In genomic region chr1:173364827-173365226, GRCh38 we compare ENCODE assay signal across 34 cellular contexts.
"Had no signal": no experiment of that assay in that cellular context is flagged by ENCODE, and none has a peak within 500 bp of the region (broad histone marks: within the 10 kb centered on the region; RNA-seq: fewer than 3 reads in every experiment).

No MANE protein-coding gene starts in this region.

- H3K36me3 ChIP-seq: ascending aorta, cardiac muscle cell had no signal

- H3K27ac ChIP-seq: ascending aorta, cardiac muscle cell, KMS-11, PC-9, RWPE1 had no signal

- ATAC-seq: activated CD4-positive, alpha-beta T cell treated with anti-CD3 and anti-CD28 coated beads for 36 hours; activated CD4-positive, CD25-positive, alpha-beta regulatory T cell treated with anti-CD3 and anti-CD28 coated beads, Interleukin-2, amount 50 U/mL, for 24 hours; activated CD8-positive, alpha-beta memory T cell treated with anti-CD3 and anti-CD28 coated beads, Interleukin-2, amount 10 ng/mL, durations not matched to agents 7 days and 5 days; Right ventricle myocardium inferior had no signal

- H3K4me3 Mint-ChIP-seq: activated CD4-positive, alpha-beta memory T cell treated with anti-CD3 and anti-CD28 coated beads for 36 hours; activated CD4-positive, alpha-beta T cell treated with anti-CD3 and anti-CD28 coated beads for 36 hours; activated CD8-positive, alpha-beta memory T cell treated with anti-CD3 and anti-CD28 coated beads, Interleukin-2, amount 10 ng/mL, durations not matched to agents 7 days and 5 days; activated naive CD8-positive, alpha-beta T cell treated with anti-CD3 and anti-CD28 coated beads for 36 hours; central memory CD8-positive, alpha-beta T cell had no signal

- H3K9me3 ChIP-seq: ascending aorta had no signal

- H3K27ac Mint-ChIP-seq: activated CD4-positive, alpha-beta memory T cell treated with anti-CD3 and anti-CD28 coated beads for 36 hours; activated CD4-positive, alpha-beta T cell treated with anti-CD3 and anti-CD28 coated beads for 36 hours; activated CD8-positive, alpha-beta memory T cell treated with anti-CD3 and anti-CD28 coated beads, Interleukin-2, amount 10 ng/mL, durations not matched to agents 7 days and 5 days; activated naive CD8-positive, alpha-beta T cell treated with anti-CD3 and anti-CD28 coated beads for 36 hours had no signal

- H3K27me3 Mint-ChIP-seq: activated CD4-positive, alpha-beta memory T cell treated with anti-CD3 and anti-CD28 coated beads for 36 hours; activated CD4-positive, alpha-beta T cell treated with anti-CD3 and anti-CD28 coated beads for 36 hours; activated CD8-positive, alpha-beta memory T cell treated with anti-CD3 and anti-CD28 coated beads, Interleukin-2, amount 10 ng/mL, durations not matched to agents 7 days and 5 days; activated naive CD8-positive, alpha-beta T cell treated with anti-CD3 and anti-CD28 coated beads for 36 hours; central memory CD8-positive, alpha-beta T cell had no signal

- DNase-seq: activated CD4-positive, alpha-beta memory T cell treated with anti-CD3 and anti-CD28 coated beads for 36 hours; activated CD4-positive, alpha-beta T cell treated with anti-CD3 and anti-CD28 coated beads for 36 hours; activated CD4-positive, alpha-beta T cell treated with anti-CD3 and anti-CD28 coated beads, Interleukin-2, amount 50 U/mL, for 1 hour; activated CD8-positive, alpha-beta memory T cell treated with anti-CD3 and anti-CD28 coated beads for 24 hours; activated CD8-positive, alpha-beta memory T cell treated with anti-CD3 and anti-CD28 coated beads, Interleukin-2, amount 10 ng/mL, durations not matched to agents 7 days and 5 days; activated CD8-positive, alpha-beta memory T cell treated with anti-CD3 and anti-CD28 coated beads, Interleukin-2, amount 50 U/mL, for 48 hours; activated effector memory CD4-positive, alpha-beta T cell treated with anti-CD3 and anti-CD28 coated beads, Interleukin-2, amount 50 U/mL, for 16 hours; activated naive CD4-positive, alpha-beta T cell; activated naive CD4-positive, alpha-beta T cell treated with anti-CD3 and anti-CD28 coated beads, Interleukin-2, amount 50 U/mL, for 16 hours; activated naive CD8-positive, alpha-beta T cell treated with anti-CD3 and anti-CD28 coated beads for 36 hours; activated T-cell treated with anti-CD3 and anti-CD28 coated beads, Interleukin-2, amount 50 U/mL, for 48 hours; amniotic stem cell; MM.1S; NCI-H1092 treated with DMSO at 0.1 percent for 48 hours; NCI-H1417; NCI-H146; NCI-H187; NCI-H2029 treated with DMSO at 0.1 percent for 48 hours; NCI-H2107; NCI-H226; NCI-H446 treated with DMSO at 0.1 percent for 48 hours; NCI-H524; NCI-H69; NK-92 treated with Interleukin-12 subunit alpha and Interleukin-12 subunit beta, amount 100 ng/mL, for 24 hours; PC-9; SIG-M5; T1000 had no signal

- H3K27me3 ChIP-seq: ascending aorta, cardiac muscle cell had no signal

- H3K9ac ChIP-seq: KMS-11 had no signal

- H2AFZ ChIP-seq: PC-9 had no signal

- H3K4me3 ChIP-seq: ascending aorta, cardiac muscle cell, PC-9 had no signal

- H3K36me3 Mint-ChIP-seq: activated CD8-positive, alpha-beta memory T cell treated with anti-CD3 and anti-CD28 coated beads, Interleukin-2, amount 10 ng/mL, durations not matched to agents 7 days and 5 days had no signal

- H3K4me1 ChIP-seq: ascending aorta had no signal

- H3K4me2 ChIP-seq: KMS-11, PC-9 had no signal
